In genomic region chr3:138060792-138061191, GRCh38 we compare ENCODE assay signal across 15 cellular contexts. TPM values are rescaled to one million over a fixed set of nuclear protein-coding genes. Genes with fewer than 3 reads are reported as not detected.
DNase-seq lines count a peak whose midpoint lies in the region; ATAC-seq and TF ChIP-seq lines count a peak whose summit lies in the region.
"Had no signal": no experiment of that assay in that cellular context is flagged by ENCODE, and none has a peak within 500 bp of the region (broad histone marks: within the 10 kb centered on the region; RNA-seq: fewer than 3 reads in every experiment).

No MANE protein-coding gene starts in this region.

- H3K9ac ChIP-seq in OCI-LY3 (ENCODE audit: low read length) = no peak overlapping the region

- peaks cover 8% of the 10 kb centered on the region for H3K4me1 ChIP-seq in OCI-LY3 (ENCODE audit: low read length)
- peaks cover 0 to 26% (median 4%) of the 10 kb centered on the region in 12 donors for H3K4me1 ChIP-seq in heart left ventricle
- H3K4me1 ChIP-seq in psoas muscle = no peaks in the 10 kb centered on the region
- H3K4me1 ChIP-seq: gastrocnemius medialis had no signal

- H3K27me3 ChIP-seq in OCI-LY3 (ENCODE audit: low read depth, low read length) (peaks cover 2% of the 10 kb centered on the region; the same call in 1 of the 2 replicates), heart left ventricle (no peaks in the 10 kb centered on the region), psoas muscle (ENCODE audit: insufficient read depth in 3 of 3, low read length in 2 of 3) (no peaks in the 10 kb centered on the region)
- H3K27me3 ChIP-seq: gastrocnemius medialis had no signal

- H2AFZ ChIP-seq in OCI-LY3 (ENCODE audit: low read depth, low read length) = no peak overlapping the region

- H3K27ac ChIP-seq in OCI-LY3 (ENCODE audit: low read length) = no peak overlapping the region
- no peak overlapping the region for H3K27ac ChIP-seq in heart left ventricle
- no peak overlapping the region for H3K27ac ChIP-seq in psoas muscle
- H3K27ac ChIP-seq: gastrocnemius medialis had no signal

- no peak for DNase-seq in heart left ventricle
- no peak for DNase-seq in DMS 273 treated with DMSO at 0.1 percent for 48 hours (lab: John Stamatoyannopoulos, UW)
- no peak for DNase-seq in cerebellar cortex (ENCODE audit: low spot score)
- no peak for DNase-seq in psoas muscle
- DNase-seq: activated CD4-positive, alpha-beta memory T cell treated with anti-CD3 and anti-CD28 coated beads for 36 hours; DMS53; endodermal cell; gastrocnemius medialis; GOT3; NCI-H446 had no signal

- H3K9me3 ChIP-seq in OCI-LY3 (ENCODE audit: insufficient read depth, low read length) (no peaks in the 10 kb centered on the region), heart left ventricle (no peaks in the 10 kb centered on the region), psoas muscle (no peaks in the 10 kb centered on the region)
- H3K9me3 ChIP-seq: gastrocnemius medialis had no signal

- 39 to 81% (median 73%) methylated on average over 1 to 2 of the region's 2 CpGs for WGBS in heart left ventricle, 4 donors
- 42 to 97% (median 45%) methylated on average over 2 of the region's 2 CpGs for WGBS in psoas muscle, 3 donors

- ATAC-seq in GM18498 (IDR thresholded peaks at IDR 0.05; ENCODE audit: unreplicated experiment) (peak; percentile 81), GM21381 (IDR thresholded peaks at IDR 0.05; ENCODE audit: unreplicated experiment) (peak; percentile 64), HG03175 (IDR thresholded peaks at IDR 0.05; ENCODE audit: unreplicated experiment) (peak; percentile 55), heart left ventricle (no peak), psoas muscle (no peak)
- ATAC-seq: gastrocnemius medialis had no signal

- no peaks in the 10 kb centered on the region for H3K79me2 ChIP-seq in OCI-LY3 (ENCODE audit: low read length)

- H3K4me2 ChIP-seq in OCI-LY3 (ENCODE audit: low read length) = peak overlapping the region; percentile 20

- TF ChIP-seq CTCF in OCI-LY3 (IDR thresholded peaks at IDR 0.05; ENCODE audit: low read depth, low read length) (no peak), heart left ventricle (IDR thresholded peaks at IDR 0.05) (no peak), psoas muscle (IDR thresholded peaks at IDR 0.05) (no peak)

- no peaks in the 10 kb centered on the region for H3K36me3 ChIP-seq in OCI-LY3 (replicated peaks; ENCODE audit: low read depth, low read length)
- peaks cover 0 to 59% (median 31%) of the 10 kb centered on the region in 9 donors for H3K36me3 ChIP-seq in heart left ventricle
- peaks cover 0 to 21% of the 10 kb centered on the region in 2 donors for H3K36me3 ChIP-seq in psoas muscle (ENCODE audit: insufficient read depth in 1 of 2, low read depth in 1 of 2)
- H3K36me3 ChIP-seq: gastrocnemius medialis had no signal

- intact Hi-C loops in heart left ventricle (cut with DNase I) (loop anchor here in 1 of 10 donors (10.0 kb wide), 1 partner anchor 364 kb away; no protein-coding TSS in a partner anchor), psoas muscle (cut with DNase I) (loop anchor here in 1 of 2 donors (10.0 kb wide), 1 partner anchor 364 kb away; no protein-coding TSS in a partner anchor)

- no peak for TF ChIP-seq POLR2A in heart left ventricle (IDR thresholded peaks at IDR 0.05)

- H3K4me3 ChIP-seq in OCI-LY3 (ENCODE audit: low read length) (no peak overlapping the region), heart left ventricle (no peak overlapping the region), psoas muscle (no peak overlapping the region)
- H3K4me3 ChIP-seq: gastrocnemius medialis had no signal

- no peaks in the 10 kb centered on the region for H4K20me1 ChIP-seq in OCI-LY3 (ENCODE audit: insufficient read depth, low read length)

RNA-seq across cellular contexts. Expression of gene CLDN18, which starts 50.8 kb away (rescaled TPM):
- not detected for total RNA-seq in heart left ventricle
- polyA plus RNA-seq in heart left ventricle = under 1 TPM in 1 of 2 donors, not detected in 1; 0.01 TPM
- not detected for total RNA-seq in psoas muscle
- under 1 TPM in 1 of 3 donors, not detected in 2; 0.03 TPM for polyA plus RNA-seq in psoas muscle
- total RNA-seq: activated CD4-positive, alpha-beta memory T cell treated with anti-CD3 and anti-CD28 coated beads for 36 hours; gastrocnemius medialis; posterior vena cava had no signal

RNA-seq across cellular contexts. Expression of gene DZIP1L, which starts 54.6 kb away (rescaled TPM):
- total RNA-seq in heart left ventricle = 1 to 10 TPM; 1.6 to 7.6 (median 4.0) TPM
- 1 to 10 TPM; 3.1 TPM for polyA plus RNA-seq in heart left ventricle
- total RNA-seq in psoas muscle = 1 to 10 TPM; 1.0 to 3.0 (median 1.5) TPM
- under 1 TPM; 0.22 to 0.73 (median 0.53) TPM for polyA plus RNA-seq in psoas muscle
- total RNA-seq: activated CD4-positive, alpha-beta memory T cell treated with anti-CD3 and anti-CD28 coated beads for 36 hours had no signal

Comparison
In these comparisons a context has a peak if more than half of its experiments do, and no peak if none do; other contexts are left out.
1. ATAC-seq: peak in GM18498 (single experiment), GM21381 (single experiment) and HG03175 (single experiment); none in heart left ventricle (0 of 4) and psoas muscle (0 of 4).